ENCODE assay signal across 1 cellular context in the genomic region with DNA sequence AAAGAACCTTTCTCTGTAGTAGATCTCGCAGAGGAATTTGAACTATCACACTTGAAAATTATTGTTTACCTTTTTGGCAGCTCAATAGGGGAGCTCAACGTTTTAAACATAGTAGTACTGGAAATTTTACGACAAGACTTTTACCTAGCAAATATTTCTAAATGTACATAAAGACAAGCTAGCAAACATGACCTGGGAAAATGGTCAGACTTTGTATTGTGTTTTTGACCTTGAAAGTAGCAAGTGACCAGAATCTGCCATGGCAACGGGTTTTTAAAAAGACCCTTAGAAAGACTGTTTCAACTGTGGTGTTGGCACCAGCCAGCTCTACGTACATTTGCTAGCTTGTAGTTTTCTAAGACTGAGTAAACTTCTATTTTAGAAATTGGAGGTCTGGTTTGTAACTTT.
TF ChIP-seq lines count a peak whose summit lies in the region.

No MANE protein-coding gene starts in this region.

TF ChIP-seq in HepG2, 621 proteins besides CTCF, POLR2A, EP300 and RAD21 (continued from another document and continues in another):
- TF ChIP-seq, protein P1, sequence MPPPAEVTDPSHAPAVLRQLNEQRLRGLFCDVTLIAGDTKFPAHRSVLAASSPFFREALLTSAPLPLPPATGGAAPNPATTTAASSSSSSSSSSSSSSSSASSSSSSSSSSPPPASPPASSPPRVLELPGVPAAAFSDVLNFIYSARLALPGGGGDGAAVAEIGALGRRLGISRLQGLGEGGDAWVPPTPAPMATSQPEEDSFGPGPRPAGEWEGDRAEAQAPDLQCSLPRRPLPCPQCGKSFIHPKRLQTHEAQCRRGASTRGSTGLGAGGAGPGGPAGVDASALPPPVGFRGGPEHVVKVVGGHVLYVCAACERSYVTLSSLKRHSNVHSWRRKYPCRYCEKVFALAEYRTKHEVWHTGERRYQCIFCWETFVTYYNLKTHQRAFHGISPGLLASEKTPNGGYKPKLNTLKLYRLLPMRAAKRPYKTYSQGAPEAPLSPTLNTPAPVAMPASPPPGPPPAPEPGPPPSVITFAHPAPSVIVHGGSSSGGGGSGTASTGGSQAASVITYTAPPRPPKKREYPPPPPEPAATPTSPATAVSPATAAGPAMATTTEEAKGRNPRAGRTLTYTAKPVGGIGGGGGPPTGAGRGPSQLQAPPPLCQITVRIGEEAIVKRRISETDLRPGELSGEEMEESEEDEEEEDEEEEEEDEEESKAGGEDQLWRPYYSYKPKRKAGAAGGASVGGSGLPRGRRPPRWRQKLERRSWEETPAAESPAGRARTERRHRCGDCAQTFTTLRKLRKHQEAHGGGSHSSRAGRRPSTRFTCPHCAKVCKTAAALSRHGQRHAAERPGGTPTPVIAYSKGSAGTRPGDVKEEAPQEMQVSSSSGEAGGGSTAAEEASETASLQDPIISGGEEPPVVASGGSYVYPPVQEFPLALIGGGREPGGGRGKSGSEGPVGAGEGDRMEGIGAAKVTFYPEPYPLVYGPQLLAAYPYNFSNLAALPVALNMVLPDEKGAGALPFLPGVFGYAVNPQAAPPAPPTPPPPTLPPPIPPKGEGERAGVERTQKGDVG (CRISPR knock-in tag; IDR thresholded peaks at IDR 0.05; ENCODE audit: borderline replicate concordance) = no peak
- TF ChIP-seq TMF1 (CRISPR knock-in tag; IDR thresholded peaks at IDR 0.05; ENCODE audit: low read depth) (no peak), FOXK2 (IDR thresholded peaks at IDR 0.05) (peak; percentile 56; the same call in 1 of the 2 replicates), ZBTB8A (CRISPR knock-in tag; IDR thresholded peaks at IDR 0.05; ENCODE audit: borderline replicate concordance, low read depth) (no peak), ZSCAN29 (CRISPR knock-in tag; conservative IDR thresholded peaks at IDR 0.05) (peak; percentile 75; the same call in 1 of the 2 replicates), ZNF713 (CRISPR knock-in tag; IDR thresholded peaks at IDR 0.05) (no peak), HMG20B (CRISPR knock-in tag; conservative IDR thresholded peaks at IDR 0.05) (peak; percentile 76; the same call in 1 of the 2 replicates), SMAD1 (CRISPR knock-in tag; IDR thresholded peaks at IDR 0.05; ENCODE audit: borderline replicate concordance, low read depth) (no peak), ZMYM2 (CRISPR knock-in tag; IDR thresholded peaks at IDR 0.05) (no peak), ZNF549 (CRISPR knock-in tag; IDR thresholded peaks at IDR 0.05) (no peak), NR2F1 (CRISPR knock-in tag; IDR thresholded peaks at IDR 0.05) (peak in 1 of 2 experiments; percentile 85; a peak in 3 of 4 replicates), SMARCE1 (IDR thresholded peaks at IDR 0.05; ENCODE audit: borderline replicate concordance) (no peak), RFX1 (IDR thresholded peaks at IDR 0.05) (peak; percentile 82), HCFC1 (IDR thresholded peaks at IDR 0.05; ENCODE audit: low read depth, low read length) (no peak), AHR (CRISPR knock-in tag; IDR thresholded peaks at IDR 0.05) (no peak; the same call in 1 of the 2 replicates), MAF1 (CRISPR knock-in tag; IDR thresholded peaks at IDR 0.05; ENCODE audit: borderline replicate concordance) (no peak), MEIS1 (CRISPR knock-in tag; IDR thresholded peaks at IDR 0.05; ENCODE audit: borderline replicate concordance) (no peak), ZBTB3 (CRISPR knock-in tag; IDR thresholded peaks at IDR 0.05; ENCODE audit: borderline replicate concordance, low read depth) (no peak), ZNF616 (CRISPR knock-in tag; IDR thresholded peaks at IDR 0.05; ENCODE audit: low read depth) (no peak), ZNF20 (CRISPR knock-in tag; IDR thresholded peaks at IDR 0.05) (no peak), HNRNPUL1 (IDR thresholded peaks at IDR 0.05; ENCODE audit: low read depth, low read length) (no peak), HOXA7 (CRISPR knock-in tag; IDR thresholded peaks at IDR 0.05) (no peak)
- TF ChIP-seq, protein P2, sequence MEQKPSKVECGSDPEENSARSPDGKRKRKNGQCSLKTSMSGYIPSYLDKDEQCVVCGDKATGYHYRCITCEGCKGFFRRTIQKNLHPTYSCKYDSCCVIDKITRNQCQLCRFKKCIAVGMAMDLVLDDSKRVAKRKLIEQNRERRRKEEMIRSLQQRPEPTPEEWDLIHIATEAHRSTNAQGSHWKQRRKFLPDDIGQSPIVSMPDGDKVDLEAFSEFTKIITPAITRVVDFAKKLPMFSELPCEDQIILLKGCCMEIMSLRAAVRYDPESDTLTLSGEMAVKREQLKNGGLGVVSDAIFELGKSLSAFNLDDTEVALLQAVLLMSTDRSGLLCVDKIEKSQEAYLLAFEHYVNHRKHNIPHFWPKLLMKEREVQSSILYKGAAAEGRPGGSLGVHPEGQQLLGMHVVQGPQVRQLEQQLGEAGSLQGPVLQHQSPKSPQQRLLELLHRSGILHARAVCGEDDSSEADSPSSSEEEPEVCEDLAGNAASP (CRISPR knock-in tag; IDR thresholded peaks at IDR 0.05; ENCODE audit: borderline replicate concordance) = peak; percentile 90; the same call in 1 of the 2 replicates
- TF ChIP-seq, protein P3, sequence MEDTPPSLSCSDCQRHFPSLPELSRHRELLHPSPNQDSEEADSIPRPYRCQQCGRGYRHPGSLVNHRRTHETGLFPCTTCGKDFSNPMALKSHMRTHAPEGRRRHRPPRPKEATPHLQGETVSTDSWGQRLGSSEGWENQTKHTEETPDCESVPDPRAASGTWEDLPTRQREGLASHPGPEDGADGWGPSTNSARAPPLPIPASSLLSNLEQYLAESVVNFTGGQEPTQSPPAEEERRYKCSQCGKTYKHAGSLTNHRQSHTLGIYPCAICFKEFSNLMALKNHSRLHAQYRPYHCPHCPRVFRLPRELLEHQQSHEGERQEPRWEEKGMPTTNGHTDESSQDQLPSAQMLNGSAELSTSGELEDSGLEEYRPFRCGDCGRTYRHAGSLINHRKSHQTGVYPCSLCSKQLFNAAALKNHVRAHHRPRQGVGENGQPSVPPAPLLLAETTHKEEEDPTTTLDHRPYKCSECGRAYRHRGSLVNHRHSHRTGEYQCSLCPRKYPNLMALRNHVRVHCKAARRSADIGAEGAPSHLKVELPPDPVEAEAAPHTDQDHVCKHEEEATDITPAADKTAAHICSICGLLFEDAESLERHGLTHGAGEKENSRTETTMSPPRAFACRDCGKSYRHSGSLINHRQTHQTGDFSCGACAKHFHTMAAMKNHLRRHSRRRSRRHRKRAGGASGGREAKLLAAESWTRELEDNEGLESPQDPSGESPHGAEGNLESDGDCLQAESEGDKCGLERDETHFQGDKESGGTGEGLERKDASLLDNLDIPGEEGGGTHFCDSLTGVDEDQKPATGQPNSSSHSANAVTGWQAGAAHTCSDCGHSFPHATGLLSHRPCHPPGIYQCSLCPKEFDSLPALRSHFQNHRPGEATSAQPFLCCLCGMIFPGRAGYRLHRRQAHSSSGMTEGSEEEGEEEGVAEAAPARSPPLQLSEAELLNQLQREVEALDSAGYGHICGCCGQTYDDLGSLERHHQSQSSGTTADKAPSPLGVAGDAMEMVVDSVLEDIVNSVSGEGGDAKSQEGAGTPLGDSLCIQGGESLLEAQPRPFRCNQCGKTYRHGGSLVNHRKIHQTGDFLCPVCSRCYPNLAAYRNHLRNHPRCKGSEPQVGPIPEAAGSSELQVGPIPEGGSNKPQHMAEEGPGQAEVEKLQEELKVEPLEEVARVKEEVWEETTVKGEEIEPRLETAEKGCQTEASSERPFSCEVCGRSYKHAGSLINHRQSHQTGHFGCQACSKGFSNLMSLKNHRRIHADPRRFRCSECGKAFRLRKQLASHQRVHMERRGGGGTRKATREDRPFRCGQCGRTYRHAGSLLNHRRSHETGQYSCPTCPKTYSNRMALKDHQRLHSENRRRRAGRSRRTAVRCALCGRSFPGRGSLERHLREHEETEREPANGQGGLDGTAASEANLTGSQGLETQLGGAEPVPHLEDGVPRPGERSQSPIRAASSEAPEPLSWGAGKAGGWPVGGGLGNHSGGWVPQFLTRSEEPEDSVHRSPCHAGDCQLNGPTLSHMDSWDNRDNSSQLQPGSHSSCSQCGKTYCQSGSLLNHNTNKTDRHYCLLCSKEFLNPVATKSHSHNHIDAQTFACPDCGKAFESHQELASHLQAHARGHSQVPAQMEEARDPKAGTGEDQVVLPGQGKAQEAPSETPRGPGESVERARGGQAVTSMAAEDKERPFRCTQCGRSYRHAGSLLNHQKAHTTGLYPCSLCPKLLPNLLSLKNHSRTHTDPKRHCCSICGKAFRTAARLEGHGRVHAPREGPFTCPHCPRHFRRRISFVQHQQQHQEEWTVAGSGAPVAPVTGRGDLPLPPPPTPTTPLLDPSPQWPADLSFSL (CRISPR knock-in tag; IDR thresholded peaks at IDR 0.05) = no peak
- TF ChIP-seq, protein P4, sequence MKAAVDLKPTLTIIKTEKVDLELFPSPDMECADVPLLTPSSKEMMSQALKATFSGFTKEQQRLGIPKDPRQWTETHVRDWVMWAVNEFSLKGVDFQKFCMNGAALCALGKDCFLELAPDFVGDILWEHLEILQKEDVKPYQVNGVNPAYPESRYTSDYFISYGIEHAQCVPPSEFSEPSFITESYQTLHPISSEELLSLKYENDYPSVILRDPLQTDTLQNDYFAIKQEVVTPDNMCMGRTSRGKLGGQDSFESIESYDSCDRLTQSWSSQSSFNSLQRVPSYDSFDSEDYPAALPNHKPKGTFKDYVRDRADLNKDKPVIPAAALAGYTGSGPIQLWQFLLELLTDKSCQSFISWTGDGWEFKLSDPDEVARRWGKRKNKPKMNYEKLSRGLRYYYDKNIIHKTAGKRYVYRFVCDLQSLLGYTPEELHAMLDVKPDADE (CRISPR knock-in tag; IDR thresholded peaks at IDR 0.05) = no peak
- TF ChIP-seq, protein P5, sequence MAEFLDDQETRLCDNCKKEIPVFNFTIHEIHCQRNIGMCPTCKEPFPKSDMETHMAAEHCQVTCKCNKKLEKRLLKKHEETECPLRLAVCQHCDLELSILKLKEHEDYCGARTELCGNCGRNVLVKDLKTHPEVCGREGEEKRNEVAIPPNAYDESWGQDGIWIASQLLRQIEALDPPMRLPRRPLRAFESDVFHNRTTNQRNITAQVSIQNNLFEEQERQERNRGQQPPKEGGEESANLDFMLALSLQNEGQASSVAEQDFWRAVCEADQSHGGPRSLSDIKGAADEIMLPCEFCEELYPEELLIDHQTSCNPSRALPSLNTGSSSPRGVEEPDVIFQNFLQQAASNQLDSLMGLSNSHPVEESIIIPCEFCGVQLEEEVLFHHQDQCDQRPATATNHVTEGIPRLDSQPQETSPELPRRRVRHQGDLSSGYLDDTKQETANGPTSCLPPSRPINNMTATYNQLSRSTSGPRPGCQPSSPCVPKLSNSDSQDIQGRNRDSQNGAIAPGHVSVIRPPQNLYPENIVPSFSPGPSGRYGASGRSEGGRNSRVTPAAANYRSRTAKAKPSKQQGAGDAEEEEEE (CRISPR knock-in tag; IDR thresholded peaks at IDR 0.05; ENCODE audit: borderline replicate concordance) = no peak
- TF ChIP-seq, protein P6, sequence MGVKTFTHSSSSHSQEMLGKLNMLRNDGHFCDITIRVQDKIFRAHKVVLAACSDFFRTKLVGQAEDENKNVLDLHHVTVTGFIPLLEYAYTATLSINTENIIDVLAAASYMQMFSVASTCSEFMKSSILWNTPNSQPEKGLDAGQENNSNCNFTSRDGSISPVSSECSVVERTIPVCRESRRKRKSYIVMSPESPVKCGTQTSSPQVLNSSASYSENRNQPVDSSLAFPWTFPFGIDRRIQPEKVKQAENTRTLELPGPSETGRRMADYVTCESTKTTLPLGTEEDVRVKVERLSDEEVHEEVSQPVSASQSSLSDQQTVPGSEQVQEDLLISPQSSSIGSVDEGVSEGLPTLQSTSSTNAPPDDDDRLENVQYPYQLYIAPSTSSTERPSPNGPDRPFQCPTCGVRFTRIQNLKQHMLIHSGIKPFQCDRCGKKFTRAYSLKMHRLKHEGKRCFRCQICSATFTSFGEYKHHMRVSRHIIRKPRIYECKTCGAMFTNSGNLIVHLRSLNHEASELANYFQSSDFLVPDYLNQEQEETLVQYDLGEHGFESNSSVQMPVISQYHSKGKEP (CRISPR knock-in tag; IDR thresholded peaks at IDR 0.05) = no peak
- TF ChIP-seq, protein P7, sequence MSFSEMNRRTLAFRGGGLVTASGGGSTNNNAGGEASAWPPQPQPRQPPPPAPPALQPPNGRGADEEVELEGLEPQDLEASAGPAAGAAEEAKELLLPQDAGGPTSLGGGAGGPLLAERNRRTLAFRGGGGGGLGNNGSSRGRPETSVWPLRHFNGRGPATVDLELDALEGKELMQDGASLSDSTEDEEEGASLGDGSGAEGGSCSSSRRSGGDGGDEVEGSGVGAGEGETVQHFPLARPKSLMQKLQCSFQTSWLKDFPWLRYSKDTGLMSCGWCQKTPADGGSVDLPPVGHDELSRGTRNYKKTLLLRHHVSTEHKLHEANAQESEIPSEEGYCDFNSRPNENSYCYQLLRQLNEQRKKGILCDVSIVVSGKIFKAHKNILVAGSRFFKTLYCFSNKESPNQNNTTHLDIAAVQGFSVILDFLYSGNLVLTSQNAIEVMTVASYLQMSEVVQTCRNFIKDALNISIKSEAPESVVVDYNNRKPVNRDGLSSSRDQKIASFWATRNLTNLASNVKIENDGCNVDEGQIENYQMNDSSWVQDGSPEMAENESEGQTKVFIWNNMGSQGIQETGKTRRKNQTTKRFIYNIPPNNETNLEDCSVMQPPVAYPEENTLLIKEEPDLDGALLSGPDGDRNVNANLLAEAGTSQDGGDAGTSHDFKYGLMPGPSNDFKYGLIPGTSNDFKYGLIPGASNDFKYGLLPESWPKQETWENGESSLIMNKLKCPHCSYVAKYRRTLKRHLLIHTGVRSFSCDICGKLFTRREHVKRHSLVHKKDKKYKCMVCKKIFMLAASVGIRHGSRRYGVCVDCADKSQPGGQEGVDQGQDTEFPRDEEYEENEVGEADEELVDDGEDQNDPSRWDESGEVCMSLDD (CRISPR knock-in tag; IDR thresholded peaks at IDR 0.05; ENCODE audit: borderline replicate concordance) = no peak
- TF ChIP-seq, protein P8, sequence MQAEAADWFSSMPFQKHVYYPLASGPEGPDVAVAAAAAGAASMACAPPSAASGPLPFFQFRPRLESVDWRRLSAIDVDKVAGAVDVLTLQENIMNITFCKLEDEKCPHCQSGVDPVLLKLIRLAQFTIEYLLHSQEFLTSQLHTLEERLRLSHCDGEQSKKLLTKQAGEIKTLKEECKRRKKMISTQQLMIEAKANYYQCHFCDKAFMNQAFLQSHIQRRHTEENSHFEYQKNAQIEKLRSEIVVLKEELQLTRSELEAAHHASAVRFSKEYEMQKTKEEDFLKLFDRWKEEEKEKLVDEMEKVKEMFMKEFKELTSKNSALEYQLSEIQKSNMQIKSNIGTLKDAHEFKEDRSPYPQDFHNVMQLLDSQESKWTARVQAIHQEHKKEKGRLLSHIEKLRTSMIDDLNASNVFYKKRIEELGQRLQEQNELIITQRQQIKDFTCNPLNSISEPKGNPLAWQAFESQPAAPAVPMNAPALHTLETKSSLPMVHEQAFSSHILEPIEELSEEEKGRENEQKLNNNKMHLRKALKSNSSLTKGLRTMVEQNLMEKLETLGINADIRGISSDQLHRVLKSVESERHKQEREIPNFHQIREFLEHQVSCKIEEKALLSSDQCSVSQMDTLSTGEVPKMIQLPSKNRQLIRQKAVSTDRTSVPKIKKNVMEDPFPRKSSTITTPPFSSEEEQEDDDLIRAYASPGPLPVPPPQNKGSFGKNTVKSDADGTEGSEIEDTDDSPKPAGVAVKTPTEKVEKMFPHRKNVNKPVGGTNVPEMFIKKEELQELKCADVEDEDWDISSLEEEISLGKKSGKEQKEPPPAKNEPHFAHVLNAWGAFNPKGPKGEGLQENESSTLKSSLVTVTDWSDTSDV (CRISPR knock-in tag; IDR thresholded peaks at IDR 0.05) = no peak
- TF ChIP-seq, protein P9, sequence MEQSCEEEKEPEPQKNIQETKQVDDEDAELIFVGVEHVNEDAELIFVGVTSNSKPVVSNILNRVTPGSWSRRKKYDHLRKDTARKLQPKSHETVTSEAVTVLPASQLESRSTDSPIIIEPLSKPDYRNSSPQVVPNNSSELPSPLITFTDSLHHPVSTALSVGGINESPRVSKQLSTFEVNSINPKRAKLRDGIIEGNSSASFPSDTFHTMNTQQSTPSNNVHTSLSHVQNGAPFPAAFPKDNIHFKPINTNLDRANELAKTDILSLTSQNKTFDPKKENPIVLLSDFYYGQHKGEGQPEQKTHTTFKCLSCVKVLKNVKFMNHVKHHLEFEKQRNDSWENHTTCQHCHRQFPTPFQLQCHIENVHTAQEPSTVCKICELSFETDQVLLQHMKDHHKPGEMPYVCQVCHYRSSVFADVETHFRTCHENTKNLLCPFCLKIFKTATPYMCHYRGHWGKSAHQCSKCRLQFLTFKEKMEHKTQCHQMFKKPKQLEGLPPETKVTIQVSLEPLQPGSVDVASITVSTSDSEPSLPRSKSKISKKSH (CRISPR knock-in tag; IDR thresholded peaks at IDR 0.05; ENCODE audit: borderline replicate concordance) = no peak
